In the genomic region with DNA sequence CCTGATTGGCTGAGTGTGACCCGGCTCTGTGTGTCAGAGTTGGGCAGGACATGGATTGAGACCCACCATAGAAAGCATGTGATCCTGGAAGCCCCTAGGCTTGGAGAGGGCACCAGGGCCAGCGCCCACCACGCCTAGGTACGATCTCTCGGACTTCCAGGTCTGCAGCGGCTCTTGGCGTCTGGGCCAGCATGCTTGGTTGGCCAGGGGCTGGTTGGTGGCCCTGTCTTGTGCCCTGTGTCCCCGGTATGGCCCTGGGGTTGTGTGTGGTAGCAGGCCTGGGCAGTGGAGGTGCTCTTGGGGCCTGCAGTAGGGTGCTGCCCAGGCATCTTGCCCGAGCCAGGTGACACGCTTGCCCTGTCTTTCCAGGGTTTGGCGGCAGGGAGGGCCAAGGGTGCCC, we compare ENCODE assay signal across 31 cellular contexts.
DNase-seq lines count a peak whose midpoint lies in the region; ATAC-seq lines count a peak whose summit lies in the region.
"Had no signal": no experiment of that assay in that cellular context is flagged by ENCODE, and none has a peak within 500 bp of the region (broad histone marks: within the 10 kb centered on the region; RNA-seq: fewer than 3 reads in every experiment).

No MANE protein-coding gene starts in this region.

- H2BK12ac ChIP-seq in neuronal stem cell (ENCODE audit: low read length), result no peak overlapping the region

- no peak overlapping the region for H3K14ac ChIP-seq in neuronal stem cell (ENCODE audit: low read length)

- H3K4me1 ChIP-seq in neuronal stem cell (ENCODE audit: control insufficient read depth in 2 of 2, insufficient read depth in 1 of 2, low read depth in 1 of 2, low read length in 2 of 2), result no peaks in the 10 kb centered on the region
- H3K4me1 ChIP-seq: A549; BE2C; BLaER1; BLaER1 treated with 17β-estradiol and CSF1 and Interleukin-3, amounts not matched to agents 10 nM and 100 nM; Caco-2 had no signal

- H3K36me3 ChIP-seq in neuronal stem cell (replicated peaks in 1 of 2; ENCODE audit: control insufficient read depth in 2 of 2, insufficient read depth in 2 of 2, low read length in 2 of 2), result no peaks in the 10 kb centered on the region
- H3K36me3 ChIP-seq: BE2C; BLaER1; BLaER1 treated with 17β-estradiol and CSF1 and Interleukin-3, amounts not matched to agents 10 nM and 100 nM had no signal

- ATAC-seq in stimulated activated naive CD8-positive, alpha-beta T cell treated with anti-CD3 and anti-CD28 coated beads, Interleukin-15, Interleukin-2, amounts not matched to agents 100 U/mL and 50 U/mL, for 24 hours, result peak; percentile 10
- ATAC-seq in stimulated activated naive CD8-positive, alpha-beta T cell treated with anti-CD3 and anti-CD28 coated beads, Interleukin-15, amount 100 ng/mL, for 72 hours, result no peak
- ATAC-seq: A549; CD8-positive, alpha-beta T cell had no signal

- peak overlapping the region in 1 of 2 donors; percentile 48 for H3K4me3 ChIP-seq in neuronal stem cell (ENCODE audit: low read length in 2 of 2)
- H3K4me3 ChIP-seq: A549; BLaER1; BLaER1 treated with 17β-estradiol and CSF1 and Interleukin-3, amounts not matched to agents 10 nM and 100 nM had no signal

- peaks cover 1% of the 10 kb centered on the region for H3K79me1 ChIP-seq in neuronal stem cell (ENCODE audit: low read depth, low read length)

- H3K9me3 ChIP-seq in neuronal stem cell (replicated peaks in 1 of 2; ENCODE audit: control insufficient read depth in 2 of 2, insufficient read depth in 1 of 2, low read depth in 1 of 2, low read length in 2 of 2), result peaks cover 0 to 47% of the 10 kb centered on the region in 2 donors
- H3K9me3 ChIP-seq: A549 had no signal

- no peak overlapping the region for H3K9ac ChIP-seq in neuronal stem cell (ENCODE audit: low read depth, low read length, poor library complexity)
- H3K9ac ChIP-seq: BLaER1; BLaER1 treated with 17β-estradiol and CSF1 and Interleukin-3, amounts not matched to agents 10 nM and 100 nM had no signal

- H3K27ac Mint-ChIP-seq in stimulated activated naive CD8-positive, alpha-beta T cell treated with anti-CD3 and anti-CD28 coated beads, Interleukin-15, amount 100 ng/mL, for 72 hours, result no peak overlapping the region
- H3K27ac Mint-ChIP-seq: B cell; CD14-positive monocyte; CD4-positive, alpha-beta memory T cell; CD4-positive, alpha-beta T cell; CD4-positive, CD25-positive, alpha-beta regulatory T cell; CD8-positive, alpha-beta memory T cell; CD8-positive, alpha-beta T cell had no signal

- no peak overlapping the region for H3K4me2 ChIP-seq in neuronal stem cell (ENCODE audit: insufficient read depth, low read length, poor library complexity, severe bottlenecking)
- H3K4me2 ChIP-seq: A549; BLaER1; BLaER1 treated with 17β-estradiol and CSF1 and Interleukin-3, amounts not matched to agents 10 nM and 100 nM had no signal

- no peak for DNase-seq in stimulated activated naive CD8-positive, alpha-beta T cell treated with anti-CD3 and anti-CD28 coated beads, Interleukin-15, Interleukin-2, amounts not matched to agents 100 U/mL and 50 U/mL, for 24 hours
- no peak for DNase-seq in stimulated activated naive CD8-positive, alpha-beta T cell treated with anti-CD3 and anti-CD28 coated beads, Interleukin-15, amount 100 ng/mL, for 72 hours
- DNase-seq in neuronal stem cell (ENCODE audit: low spot score) (no peak), Ammon's horn (ENCODE audit: low spot score) (no peak)
- DNase-seq: 8988T; ACHN; AML-193; BE2C; C1 segment of cervical spinal cord; Caco-2; Calu3; CD4-positive, alpha-beta memory T cell; CD4-positive, alpha-beta T cell; CD4-positive, CD25-positive, alpha-beta regulatory T cell; CD8-positive, alpha-beta memory T cell; CD8-positive, alpha-beta T cell; COR-L47; DMS 273 treated with DMSO at 0.1 percent for 48 hours; DMS153; DMS53; DMS79; DMS79 treated with DMSO at 0.1 percent for 48 hours; DND-41; EL had no signal

- H4K8ac ChIP-seq in neuronal stem cell (ENCODE audit: low read depth, low read length), result no peak overlapping the region

- H3K4me3 Mint-ChIP-seq in stimulated activated naive CD8-positive, alpha-beta T cell treated with anti-CD3 and anti-CD28 coated beads, Interleukin-15, amount 100 ng/mL, for 72 hours, result no peak overlapping the region
- H3K4me3 Mint-ChIP-seq: B cell; CD14-positive monocyte; CD4-positive, alpha-beta memory T cell; CD4-positive, alpha-beta T cell; CD4-positive, CD25-positive, alpha-beta regulatory T cell; CD8-positive, alpha-beta memory T cell; CD8-positive, alpha-beta T cell had no signal

- H2BK5ac ChIP-seq in neuronal stem cell (ENCODE audit: low read length), result peak overlapping the region; percentile 66

- H3K27me3 ChIP-seq in neuronal stem cell (ENCODE audit: control insufficient read depth in 3 of 3, insufficient read depth in 3 of 3, low read depth in 1 of 3, low read length in 3 of 3), result no peaks in the 10 kb centered on the region
- H3K27me3 ChIP-seq: BE2C; BLaER1; BLaER1 treated with 17β-estradiol and CSF1 and Interleukin-3, amounts not matched to agents 10 nM and 100 nM had no signal

- no peak overlapping the region for H3K4ac ChIP-seq in neuronal stem cell (ENCODE audit: low read length)

- no peak overlapping the region for H4K91ac ChIP-seq in neuronal stem cell (ENCODE audit: low read depth, low read length, poor library complexity)

- no CpG with 5 or more reads among the region's 11 CpGs for WGBS in neuronal stem cell (ENCODE audit: extremely low coverage in 2 of 2, insufficient read length in 2 of 2, insufficient replicate concordance in 1 of 2), 2 donors

- no peak overlapping the region for H2BK15ac ChIP-seq in neuronal stem cell (ENCODE audit: low read length)

- no peak overlapping the region for H2AFZ ChIP-seq in neuronal stem cell (ENCODE audit: low read length)

- H3K23ac ChIP-seq in neuronal stem cell (ENCODE audit: low read depth, low read length, poor library complexity), result no peak overlapping the region

- no peak overlapping the region for H3K27ac ChIP-seq in neuronal stem cell (replicated peaks; ENCODE audit: low read length)
- H3K27ac ChIP-seq: 22Rv1; A549; BLaER1; BLaER1 treated with 17β-estradiol and CSF1 and Interleukin-3, amounts not matched to agents 10 nM and 100 nM; C4-2B had no signal

- peaks cover 6 to 67% of the 10 kb centered on the region in 2 donors for H3K9me3 Mint-ChIP-seq in stimulated activated naive CD8-positive, alpha-beta T cell treated with anti-CD3 and anti-CD28 coated beads, Interleukin-15, amount 100 ng/mL, for 72 hours
- H3K9me3 Mint-ChIP-seq: CD4-positive, alpha-beta T cell; CD8-positive, alpha-beta T cell had no signal

- no peaks in the 10 kb centered on the region for H3K27me3 Mint-ChIP-seq in stimulated activated naive CD8-positive, alpha-beta T cell treated with anti-CD3 and anti-CD28 coated beads, Interleukin-15, amount 100 ng/mL, for 72 hours
- H3K27me3 Mint-ChIP-seq: B cell; CD4-positive, alpha-beta memory T cell; CD4-positive, alpha-beta T cell; CD4-positive, CD25-positive, alpha-beta regulatory T cell; CD8-positive, alpha-beta memory T cell had no signal

- H3K4me1 Mint-ChIP-seq in stimulated activated naive CD8-positive, alpha-beta T cell treated with anti-CD3 and anti-CD28 coated beads, Interleukin-15, amount 100 ng/mL, for 72 hours, result no peaks in the 10 kb centered on the region
- H3K4me1 Mint-ChIP-seq: B cell; CD14-positive monocyte; CD4-positive, alpha-beta memory T cell; CD4-positive, CD25-positive, alpha-beta regulatory T cell; CD8-positive, alpha-beta memory T cell had no signal

- H2AK5ac ChIP-seq in neuronal stem cell (ENCODE audit: low read depth, low read length), result no peak overlapping the region

- no peak overlapping the region for H3K18ac ChIP-seq in neuronal stem cell (ENCODE audit: low read length)

- no peak overlapping the region for H2BK120ac ChIP-seq in neuronal stem cell (ENCODE audit: low read depth, low read length)
